Comparison of ENCODE assay signal across 7 cellular contexts in the genomic region with DNA sequence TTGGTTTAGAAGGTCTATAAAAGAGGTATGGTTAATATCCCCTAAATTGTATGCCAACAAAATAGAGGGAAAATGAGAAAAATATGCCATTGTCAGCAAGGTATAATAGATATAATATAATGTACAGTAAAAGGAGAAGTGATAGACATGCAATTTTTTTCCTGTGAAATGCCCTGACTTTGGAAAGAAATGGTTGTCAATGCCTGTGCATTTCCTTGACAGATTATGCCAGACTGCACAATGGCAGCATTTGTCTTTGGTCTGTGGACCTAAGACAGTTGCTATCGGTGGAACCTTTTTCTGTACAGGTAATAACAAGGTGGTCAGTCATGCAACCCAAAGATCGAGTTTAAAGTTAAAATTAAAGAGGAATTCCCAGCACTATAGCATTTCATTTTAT.
"Had no signal": no experiment of that assay in that cellular context is flagged by ENCODE, and none has a peak within 500 bp of the region (broad histone marks: within the 10 kb centered on the region; RNA-seq: fewer than 3 reads in every experiment).

No MANE protein-coding gene starts in this region.

- FAIRE-seq: GM12878, GM12891, GM12892, GM18507, GM19239 had no signal

- DNase-seq: GDM1, GF-D8 had no signal

- H3K4me3 ChIP-seq: GM12878 had no signal
